Comparison of ENCODE assay signal across 21 cellular contexts in genomic region chr16:54577566-54578180, GRCh38.
DNase-seq lines count a peak whose midpoint lies in the region; ATAC-seq and TF ChIP-seq lines count a peak whose summit lies in the region.
"Had no signal": no experiment of that assay in that cellular context is flagged by ENCODE, and none has a peak within 500 bp of the region (broad histone marks: within the 10 kb centered on the region; RNA-seq: fewer than 3 reads in every experiment).

No MANE protein-coding gene starts in this region.

- WGBS in neuronal stem cell (ENCODE audit: extremely low coverage in 2 of 2, insufficient read length in 2 of 2, insufficient replicate concordance in 1 of 2), 2 donors: no CpG with 5 or more reads among the region's 21 CpGs

- H2AK5ac ChIP-seq in neuronal stem cell (ENCODE audit: low read depth, low read length): no peak overlapping the region

- H2AFZ ChIP-seq in neuronal stem cell (ENCODE audit: low read length): peak overlapping the region; percentile 80

- H3K18ac ChIP-seq in neuronal stem cell (ENCODE audit: low read length): no peak overlapping the region

- H3K36me3 ChIP-seq in neuronal stem cell (replicated peaks in 1 of 2; ENCODE audit: control insufficient read depth in 2 of 2, insufficient read depth in 2 of 2, low read length in 2 of 2): no peaks in the 10 kb centered on the region

- DNase-seq in ELF-1 (ENCODE audit: low read depth, low spot score) (peak; percentile 43), WTC11 (ENCODE audit: low spot score) (peak; percentile 40), iPS-NIHi11 (ENCODE audit: low spot score) (peak; percentile 20), neuronal stem cell (ENCODE audit: low spot score) (no peak), NCI-H1436 (lab: John Stamatoyannopoulos, UW) (no peak), SHP77 (lab: John Stamatoyannopoulos, UW) (no peak), mesenteric fat pad (ENCODE audit: low spot score) (no peak)
- DNase-seq: CD8-positive, alpha-beta memory T cell; GDM1; IMR-90; NCI-H1092 treated with DMSO at 0.1 percent for 48 hours; NCI-H146; NCI-H2029; NCI-H2227 treated with DMSO at 0.1 percent for 48 hours; NCI-H510A treated with DMSO at 0.1 percent for 48 hours; NCI-H748 treated with DMSO at 0.1 percent for 48 hours had no signal

- H3K4me1 ChIP-seq in neuronal stem cell (ENCODE audit: control insufficient read depth in 2 of 2, insufficient read depth in 1 of 2, low read depth in 1 of 2, low read length in 2 of 2): peaks cover 4 to 29% of the 10 kb centered on the region in 2 donors

- H3K79me1 ChIP-seq in neuronal stem cell (ENCODE audit: low read depth, low read length): no peaks in the 10 kb centered on the region

- no peak overlapping the region for H4K91ac ChIP-seq in neuronal stem cell (ENCODE audit: low read depth, low read length, poor library complexity)

- no peak overlapping the region for H3K4ac ChIP-seq in neuronal stem cell (ENCODE audit: low read length)

- ATAC-seq in WTC11: peak; percentile 79
- no peak for ATAC-seq in GM21576 (IDR thresholded peaks at IDR 0.05; ENCODE audit: unreplicated experiment)
- ATAC-seq: Panc1, SK-N-SH treated with all-trans-retinoic acid at 6 μM for 48 hours had no signal

- peak overlapping the region in 1 of 2 donors; percentile 33 for H3K4me3 ChIP-seq in neuronal stem cell (ENCODE audit: low read length in 2 of 2)

- peak overlapping the region; percentile 22; the same call in 1 of the 2 replicates for H3K4me3 Mint-ChIP-seq in WTC11
- H3K4me3 Mint-ChIP-seq: CD8-positive, alpha-beta memory T cell had no signal

- no peak overlapping the region for H2BK15ac ChIP-seq in neuronal stem cell (ENCODE audit: low read length)

- H3K23ac ChIP-seq in neuronal stem cell (ENCODE audit: low read depth, low read length, poor library complexity): no peak overlapping the region

- peaks cover 2 to 5% of the 10 kb centered on the region in 2 donors for H3K9me3 ChIP-seq in neuronal stem cell (replicated peaks in 1 of 2; ENCODE audit: control insufficient read depth in 2 of 2, insufficient read depth in 1 of 2, low read depth in 1 of 2, low read length in 2 of 2)

- H3K27ac Mint-ChIP-seq in WTC11: peak overlapping the region; percentile 82; the same call in 1 of the 2 replicates
- H3K27ac Mint-ChIP-seq: CD8-positive, alpha-beta memory T cell had no signal

- no peak overlapping the region for H4K8ac ChIP-seq in neuronal stem cell (ENCODE audit: low read depth, low read length)

- CTCF ChIA-PET in WTC11 (lab: Charles Lee): interaction anchor here (0.8 to 1.5 kb wide), 2 partner anchors 295 to 380 kb away, joined by 3 to 4 read pairs; no protein-coding TSS in a partner anchor

- H3K9ac ChIP-seq in neuronal stem cell (ENCODE audit: low read depth, low read length, poor library complexity): no peak overlapping the region
- H3K9ac ChIP-seq: KMS-11 had no signal

- no peak for TF ChIP-seq CTCF in WTC11 (IDR thresholded peaks at IDR 0.05)

- no peak overlapping the region for H2BK120ac ChIP-seq in neuronal stem cell (ENCODE audit: low read depth, low read length)

- peaks cover 24% of the 10 kb centered on the region for H3K4me1 Mint-ChIP-seq in WTC11
- H3K4me1 Mint-ChIP-seq: CD8-positive, alpha-beta memory T cell had no signal

- no peak overlapping the region for H2BK12ac ChIP-seq in neuronal stem cell (ENCODE audit: low read length)

- H3K27ac ChIP-seq in neuronal stem cell (replicated peaks; ENCODE audit: low read length): no peak overlapping the region
- H3K27ac ChIP-seq: C4-2B, KMS-11 had no signal

- H3K4me2 ChIP-seq in neuronal stem cell (ENCODE audit: insufficient read depth, low read length, poor library complexity, severe bottlenecking): peak overlapping the region; percentile 33
- H3K4me2 ChIP-seq: KMS-11 had no signal

- POLR2A ChIA-PET in WTC11 (lab: Charles Lee): no interaction called here

- H3K14ac ChIP-seq in neuronal stem cell (ENCODE audit: low read length): no peak overlapping the region

- no peaks in the 10 kb centered on the region for H3K9me3 Mint-ChIP-seq in WTC11

- no peaks in the 10 kb centered on the region for H3K36me3 Mint-ChIP-seq in WTC11
- H3K36me3 Mint-ChIP-seq: CD8-positive, alpha-beta memory T cell had no signal

- H3K27me3 Mint-ChIP-seq in WTC11 (ENCODE audit: low read depth): peaks cover 14% of the 10 kb centered on the region

- H3K27me3 ChIP-seq in neuronal stem cell (ENCODE audit: control insufficient read depth in 3 of 3, insufficient read depth in 3 of 3, low read depth in 1 of 3, low read length in 3 of 3): peaks cover 0 to 59% (median 0%) of the 10 kb centered on the region in 3 experiments

- no peak overlapping the region for H2BK5ac ChIP-seq in neuronal stem cell (ENCODE audit: low read length)

TF ChIP-seq in WTC11, 78 proteins besides CTCF, POLR2A, EP300 and RAD21 (continues in another document):
- TF ChIP-seq, protein P1, sequence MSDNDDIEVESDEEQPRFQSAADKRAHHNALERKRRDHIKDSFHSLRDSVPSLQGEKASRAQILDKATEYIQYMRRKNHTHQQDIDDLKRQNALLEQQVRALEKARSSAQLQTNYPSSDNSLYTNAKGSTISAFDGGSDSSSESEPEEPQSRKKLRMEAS (CRISPR knock-in tag; IDR thresholded peaks at IDR 0.05): no peak
- TF ChIP-seq ZNF263 (CRISPR knock-in tag; IDR thresholded peaks at IDR 0.05; ENCODE audit: low read depth) (no peak), ETV6 (CRISPR knock-in tag; IDR thresholded peaks at IDR 0.05) (no peak), PRDM15 (CRISPR knock-in tag; IDR thresholded peaks at IDR 0.05) (no peak), GTF2I (CRISPR knock-in tag; conservative IDR thresholded peaks at IDR 0.05) (no peak)
- TF ChIP-seq, protein P2, sequence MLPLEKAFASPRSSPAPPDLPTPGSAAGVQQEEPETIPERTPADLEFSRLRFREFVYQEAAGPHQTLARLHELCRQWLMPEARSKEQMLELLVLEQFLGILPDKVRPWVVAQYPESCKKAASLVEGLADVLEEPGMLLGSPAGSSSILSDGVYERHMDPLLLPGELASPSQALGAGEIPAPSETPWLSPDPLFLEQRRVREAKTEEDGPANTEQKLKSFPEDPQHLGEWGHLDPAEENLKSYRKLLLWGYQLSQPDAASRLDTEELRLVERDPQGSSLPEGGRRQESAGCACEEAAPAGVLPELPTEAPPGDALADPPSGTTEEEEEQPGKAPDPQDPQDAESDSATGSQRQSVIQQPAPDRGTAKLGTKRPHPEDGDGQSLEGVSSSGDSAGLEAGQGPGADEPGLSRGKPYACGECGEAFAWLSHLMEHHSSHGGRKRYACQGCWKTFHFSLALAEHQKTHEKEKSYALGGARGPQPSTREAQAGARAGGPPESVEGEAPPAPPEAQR (CRISPR knock-in tag; IDR thresholded peaks at IDR 0.05): no peak
- TF ChIP-seq, protein P3, sequence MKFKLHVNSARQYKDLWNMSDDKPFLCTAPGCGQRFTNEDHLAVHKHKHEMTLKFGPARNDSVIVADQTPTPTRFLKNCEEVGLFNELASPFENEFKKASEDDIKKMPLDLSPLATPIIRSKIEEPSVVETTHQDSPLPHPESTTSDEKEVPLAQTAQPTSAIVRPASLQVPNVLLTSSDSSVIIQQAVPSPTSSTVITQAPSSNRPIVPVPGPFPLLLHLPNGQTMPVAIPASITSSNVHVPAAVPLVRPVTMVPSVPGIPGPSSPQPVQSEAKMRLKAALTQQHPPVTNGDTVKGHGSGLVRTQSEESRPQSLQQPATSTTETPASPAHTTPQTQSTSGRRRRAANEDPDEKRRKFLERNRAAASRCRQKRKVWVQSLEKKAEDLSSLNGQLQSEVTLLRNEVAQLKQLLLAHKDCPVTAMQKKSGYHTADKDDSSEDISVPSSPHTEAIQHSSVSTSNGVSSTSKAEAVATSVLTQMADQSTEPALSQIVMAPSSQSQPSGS (CRISPR knock-in tag; IDR thresholded peaks at IDR 0.05; ENCODE audit: borderline replicate concordance, low read depth): no peak
- TF ChIP-seq, protein P4, sequence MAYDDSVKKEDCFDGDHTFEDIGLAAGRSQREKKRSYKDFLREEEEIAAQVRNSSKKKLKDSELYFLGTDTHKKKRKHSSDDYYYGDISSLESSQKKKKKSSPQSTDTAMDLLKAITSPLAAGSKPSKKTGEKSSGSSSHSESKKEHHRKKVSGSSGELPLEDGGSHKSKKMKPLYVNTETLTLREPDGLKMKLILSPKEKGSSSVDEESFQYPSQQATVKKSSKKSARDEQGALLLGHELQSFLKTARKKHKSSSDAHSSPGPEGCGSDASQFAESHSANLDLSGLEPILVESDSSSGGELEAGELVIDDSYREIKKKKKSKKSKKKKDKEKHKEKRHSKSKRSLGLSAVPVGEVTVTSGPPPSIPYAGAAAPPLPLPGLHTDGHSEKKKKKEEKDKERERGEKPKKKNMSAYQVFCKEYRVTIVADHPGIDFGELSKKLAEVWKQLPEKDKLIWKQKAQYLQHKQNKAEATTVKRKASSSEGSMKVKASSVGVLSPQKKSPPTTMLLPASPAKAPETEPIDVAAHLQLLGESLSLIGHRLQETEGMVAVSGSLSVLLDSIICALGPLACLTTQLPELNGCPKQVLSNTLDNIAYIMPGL (CRISPR knock-in tag; IDR thresholded peaks at IDR 0.05): no peak

Comparison
In these comparisons a context has a peak if more than half of its experiments do, and no peak if none do; other contexts are left out.
1. DNase-seq: peak in ELF-1 (single experiment), WTC11 (single experiment) and iPS-NIHi11 (single experiment); none in neuronal stem cell (single experiment), NCI-H1436 (single experiment), SHP77 (0 of 2) and mesenteric fat pad (single experiment).